Comparison of ENCODE assay signal across 10 cellular contexts in the genomic region with DNA sequence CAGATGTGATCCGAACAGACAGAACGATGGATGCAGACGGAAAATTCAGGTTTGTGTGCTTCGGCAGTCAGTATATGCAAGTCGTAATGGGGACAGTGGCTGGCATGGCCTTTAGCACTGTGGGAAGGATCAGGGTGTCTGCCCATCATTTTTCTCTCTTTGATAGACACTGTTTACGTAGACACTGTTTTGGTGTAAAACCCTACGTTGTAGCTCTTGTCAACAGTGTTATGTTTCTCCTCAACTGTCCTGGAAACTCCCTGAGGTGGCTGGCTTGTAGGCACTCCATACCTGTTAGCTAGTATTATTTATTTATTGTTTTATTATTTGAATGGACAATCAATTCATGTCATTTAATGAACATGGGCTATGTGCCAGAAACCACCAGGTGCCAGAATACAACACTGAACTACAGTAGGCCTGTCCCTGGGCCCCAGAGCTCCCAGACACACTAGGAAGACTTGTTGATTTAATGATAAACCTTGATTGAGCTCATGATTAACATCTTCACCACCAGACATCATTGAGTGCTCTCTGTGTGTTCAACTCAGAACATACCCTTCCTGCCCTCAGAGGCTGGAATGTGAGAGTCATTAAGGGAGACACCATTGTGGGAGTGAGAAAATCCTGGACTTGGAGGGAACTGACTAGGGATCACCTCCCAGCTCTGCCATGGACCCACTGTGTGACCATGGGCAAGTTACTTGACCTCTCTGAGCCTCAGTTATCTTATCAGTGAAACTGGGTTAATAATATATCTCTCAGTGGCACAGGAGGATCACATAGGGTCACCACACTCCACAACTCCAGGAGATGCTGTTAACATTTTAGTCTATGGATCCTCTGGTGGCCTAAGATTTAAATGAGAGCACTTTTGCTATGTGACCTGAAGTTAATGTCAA. TPM values are rescaled to one million over a fixed set of nuclear protein-coding genes. Genes with fewer than 3 reads are reported as not detected.
DNase-seq lines count a peak whose midpoint lies in the region; ATAC-seq, FAIRE-seq and TF ChIP-seq lines count a peak whose summit lies in the region.
"Had no signal": no experiment of that assay in that cellular context is flagged by ENCODE, and none has a peak within 500 bp of the region (broad histone marks: within the 10 kb centered on the region; RNA-seq: fewer than 3 reads in every experiment).

No MANE protein-coding gene starts in this region.

- H3K36me3 ChIP-seq in endothelial cell of umbilical vein (ENCODE audit: control insufficient read depth in 2 of 2, extremely low read depth in 1 of 2, insufficient read depth in 2 of 2, low read length in 2 of 2), result no peaks in the 10 kb centered on the region
- peaks cover 0 to 21% (median 7%) of the 10 kb centered on the region in 4 donors for H3K36me3 ChIP-seq in stomach

- peaks cover 92% of the 10 kb centered on the region for H3K4me1 Mint-ChIP-seq in activated CD4-positive, alpha-beta T cell treated with anti-CD3 and anti-CD28 coated beads, Interleukin-2, amount 10 ng/mL, durations not matched to agents 7 days and 5 days

- peak; percentile 5 for DNase-seq in activated CD4-positive, alpha-beta T cell treated with anti-CD3 and anti-CD28 coated beads, Interleukin-2, amount 10 ng/mL, durations not matched to agents 7 days and 5 days
- DNase-seq in activated CD4-positive, alpha-beta T cell treated with anti-CD3 and anti-CD28 coated beads, Interleukin-2, amount 50 U/mL, for 4 hours, result no peak
- peak; percentile 89 for DNase-seq in RCC 7860 (ENCODE audit: low spot score)
- no peak for DNase-seq in endothelial cell of umbilical vein (ENCODE audit: low read depth, low spot score)
- DNase-seq in stomach, result peak; percentile 23
- no peak for DNase-seq in Ammon's horn (ENCODE audit: low spot score)
- no peak for DNase-seq in NCI-H1694 (lab: John Stamatoyannopoulos, UW)
- DNase-seq: mesendoderm, NCI-H226 had no signal

- dilution Hi-C loops in endothelial cell of umbilical vein (cut with MboI; ENCODE audit: extremely low pct_ligation_motif_present, low sequenced_read_pairs), result no loop called here

- H3K27me3 ChIP-seq in endothelial cell of umbilical vein (ENCODE audit: control insufficient read depth in 2 of 2, insufficient read depth in 2 of 2, low read length in 2 of 2) (no peaks in the 10 kb centered on the region), stomach (no peaks in the 10 kb centered on the region)

- peak overlapping the region; percentile 82 for H3K27ac Mint-ChIP-seq in activated CD4-positive, alpha-beta T cell treated with anti-CD3 and anti-CD28 coated beads, Interleukin-2, amount 10 ng/mL, durations not matched to agents 7 days and 5 days

- TF ChIP-seq POLR2A in endothelial cell of umbilical vein (IDR thresholded peaks at IDR 0.05; ENCODE audit: low read depth, low read length), result no peak
- no peak for TF ChIP-seq POLR2A in stomach (IDR thresholded peaks at IDR 0.05)

- peaks cover 57% of the 10 kb centered on the region for H3K36me3 Mint-ChIP-seq in activated CD4-positive, alpha-beta T cell treated with anti-CD3 and anti-CD28 coated beads, Interleukin-2, amount 10 ng/mL, durations not matched to agents 7 days and 5 days (ENCODE audit: low read depth)

- ATAC-seq in GM18873 (IDR thresholded peaks at IDR 0.05; ENCODE audit: low FRiP score, unreplicated experiment), result no peak

- no peak overlapping the region for H3K27ac ChIP-seq in endothelial cell of umbilical vein (ENCODE audit: insufficient read depth, low read depth, low read length)
- H3K27ac ChIP-seq in stomach, result no peak overlapping the region

- no peak for FAIRE-seq in RCC 7860 (lab: Jason Lieb, UNC)
- FAIRE-seq in endothelial cell of umbilical vein (lab: Jason Lieb, UNC), result peak; percentile 53

- no TSS peak for BruUV-seq in endothelial cell of umbilical vein (replicated peaks; lab: Mats Ljungman, UMichigan)

- no peaks in the 10 kb centered on the region for H3K79me2 ChIP-seq in endothelial cell of umbilical vein (ENCODE audit: control insufficient read depth, insufficient read depth, low read length)

- H3K9me3 ChIP-seq in endothelial cell of umbilical vein (replicated peaks; ENCODE audit: control insufficient read depth, insufficient read depth, low read length) (no peaks in the 10 kb centered on the region), stomach (no peaks in the 10 kb centered on the region)

- H3K9ac ChIP-seq in endothelial cell of umbilical vein (replicated peaks; ENCODE audit: extremely low read depth, insufficient read depth, low read length), result no peak overlapping the region

- no peak overlapping the region for H2AFZ ChIP-seq in endothelial cell of umbilical vein (ENCODE audit: low read depth, low read length)

- POLR2A ChIA-PET in activated CD4-positive, alpha-beta T cell treated with anti-CD3 and anti-CD28 coated beads, Interleukin-2, amount 10 ng/mL, durations not matched to agents 7 days and 5 days (lab: Charles Lee), result interaction anchor here (1.4 kb wide), 1 partner anchor 46 kb away, joined by 3 read pairs; no protein-coding TSS in a partner anchor
- POLR2A ChIA-PET in endothelial cell of umbilical vein (lab: Charles Lee), result interaction anchor here (0.8 kb wide), 1 partner anchor 19 kb away, joined by 4 read pairs; a partner anchor contains a TSS

- no peaks in the 10 kb centered on the region for H3K9me3 Mint-ChIP-seq in activated CD4-positive, alpha-beta T cell treated with anti-CD3 and anti-CD28 coated beads, Interleukin-2, amount 10 ng/mL, durations not matched to agents 7 days and 5 days

- intact Hi-C loops in endothelial cell of umbilical vein (cut with micrococcal nuclease), result no loop called here
- intact Hi-C loops in stomach (cut with DNase I; ENCODE audit: low total_unique reads), result no loop called here

- no peak for TF ChIP-seq CTCF in endothelial cell of umbilical vein (IDR thresholded peaks at IDR 0.05; ENCODE audit: extremely low read depth in 1 of 2, insufficient read depth in 1 of 2, low read depth in 1 of 2, low read length in 2 of 2)
- TF ChIP-seq CTCF in stomach (IDR thresholded peaks at IDR 0.05), result no peak

- CTCF ChIA-PET in activated CD4-positive, alpha-beta T cell treated with anti-CD3 and anti-CD28 coated beads, Interleukin-2, amount 10 ng/mL, durations not matched to agents 7 days and 5 days (lab: Charles Lee), result interaction anchor here (0.8 to 5.0 kb wide), 15 partner anchors 9 to 85 kb away, joined by 3 to 17 read pairs (median 4); no protein-coding TSS in a partner anchor
- CTCF ChIA-PET in endothelial cell of umbilical vein (lab: Charles Lee), result interaction anchor here (0.8 to 1.4 kb wide), 4 partner anchors 9 to 45 kb away, joined by 3 to 5 read pairs (median 4); no protein-coding TSS in a partner anchor

- H3K4me3 Mint-ChIP-seq in activated CD4-positive, alpha-beta T cell treated with anti-CD3 and anti-CD28 coated beads, Interleukin-2, amount 10 ng/mL, durations not matched to agents 7 days and 5 days, result no peak overlapping the region

- no peaks in the 10 kb centered on the region for H3K9me1 ChIP-seq in endothelial cell of umbilical vein (replicated peaks; ENCODE audit: control insufficient read depth, extremely low read depth, insufficient read depth, low read length)

- no peaks in the 10 kb centered on the region for H4K20me1 ChIP-seq in endothelial cell of umbilical vein (replicated peaks; ENCODE audit: control insufficient read depth, extremely low read depth, insufficient read depth, low read length)

- H3K4me3 ChIP-seq in endothelial cell of umbilical vein (replicated peaks in 1 of 3; ENCODE audit: insufficient read depth in 1 of 3, low read depth in 1 of 3, low read length in 3 of 3), result no peak overlapping the region
- no peak overlapping the region for H3K4me3 ChIP-seq in stomach

- 71 to 91% (median 85%) methylated on average over 7 of the region's 7 CpGs for WGBS in stomach, 5 donors

- TF ChIP-seq EP300 in stomach (IDR thresholded peaks at IDR 0.05), result no peak

- no peaks in the 10 kb centered on the region for H3K27me3 Mint-ChIP-seq in activated CD4-positive, alpha-beta T cell treated with anti-CD3 and anti-CD28 coated beads, Interleukin-2, amount 10 ng/mL, durations not matched to agents 7 days and 5 days

- H3K4me2 ChIP-seq in endothelial cell of umbilical vein (ENCODE audit: insufficient read depth, low read length), result no peak overlapping the region

- H3K4me1 ChIP-seq in endothelial cell of umbilical vein (ENCODE audit: control insufficient read depth, extremely low read depth, insufficient read depth, low read length) (peaks cover 25% of the 10 kb centered on the region), stomach (peaks cover 38 to 85% (median 55%) of the 10 kb centered on the region in 4 donors)

TF ChIP-seq in endothelial cell of umbilical vein, 7 proteins besides CTCF, POLR2A, EP300 and RAD21:
- no peak for TF ChIP-seq GATA2 (IDR thresholded peaks at IDR 0.05; ENCODE audit: insufficient read depth, insufficient read length, low read depth, low read length)
- no peak for TF ChIP-seq JUN (IDR thresholded peaks at IDR 0.05; ENCODE audit: borderline replicate concordance, insufficient read depth, insufficient read length, low read depth)
- TF ChIP-seq EZH2 (IDR thresholded peaks at IDR 0.05; ENCODE audit: borderline replicate concordance, low read depth, low read length, severe bottlenecking), result no peak
- TF ChIP-seq, protein P1, sequence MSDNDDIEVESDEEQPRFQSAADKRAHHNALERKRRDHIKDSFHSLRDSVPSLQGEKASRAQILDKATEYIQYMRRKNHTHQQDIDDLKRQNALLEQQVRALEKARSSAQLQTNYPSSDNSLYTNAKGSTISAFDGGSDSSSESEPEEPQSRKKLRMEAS (IDR thresholded peaks at IDR 0.05; ENCODE audit: insufficient read depth, insufficient read length), result no peak
- TF ChIP-seq POLR2AphosphoS5 (IDR thresholded peaks at IDR 0.05; ENCODE audit: insufficient read depth, low read depth, low read length), result no peak
- TF ChIP-seq MYC (IDR thresholded peaks at IDR 0.05; ENCODE audit: low read depth, low read length), result no peak
- TF ChIP-seq FOS (IDR thresholded peaks at IDR 0.05; ENCODE audit: borderline replicate concordance, insufficient read depth, low read length), result no peak

RNA-seq across cellular contexts. Expression of a gene that starts 19.3 kb away (rescaled TPM):
- 100 to 1,000 TPM; 289 to 302 TPM for total RNA-seq in activated CD4-positive, alpha-beta T cell treated with anti-CD3 and anti-CD28 coated beads, Interleukin-2, amount 10 ng/mL, durations not matched to agents 7 days and 5 days
- total RNA-seq in endothelial cell of umbilical vein (17.7 and 28.0 TPM in 2 replicates), stomach (100 to 1,000 TPM in 2 of 5 donors, 10 to 100 TPM in 3; 18.0 to 256 (median 91.5) TPM)
- polyA plus RNA-seq in endothelial cell of umbilical vein (10.6 and 12.3 TPM in 2 replicates), stomach (10 to 100 TPM; 17.1 to 80.2 (median 49.1) TPM)
- polyA plus RNA-seq in endothelial cell of umbilical vein (2011; cell fraction: cytosol; rRNA removed), result 12.4 and 15.5 TPM in 2 replicates
- 28.0 and 32.5 TPM in 2 replicates for polyA plus RNA-seq in endothelial cell of umbilical vein (2011; cell fraction: nucleus; rRNA removed)
- polyA plus RNA-seq in endothelial cell of umbilical vein (2012), result 13.7 and 15.0 TPM in 2 replicates
- polyA minus RNA-seq in endothelial cell of umbilical vein, result 25.9 and 32.0 TPM in 2 replicates
- polyA minus RNA-seq in endothelial cell of umbilical vein (2011; cell fraction: cytosol; rRNA and poly(A)+ RNA removed), result 11.5 TPM
- 45.9 and 55.2 TPM in 2 replicates for polyA minus RNA-seq in endothelial cell of umbilical vein (2011; cell fraction: nucleus; rRNA and poly(A)+ RNA removed)

Comparison
In these comparisons a context has a peak if more than half of its experiments do, and no peak if none do; other contexts are left out.
1. DNase-seq: peak in activated CD4-positive, alpha-beta T cell treated with anti-CD3 and anti-CD28 coated beads, Interleukin-2, amount 10 ng/mL, durations not matched to agents 7 days and 5 days (single experiment), RCC 7860 (single experiment) and stomach (single experiment); none in activated CD4-positive, alpha-beta T cell treated with anti-CD3 and anti-CD28 coated beads, Interleukin-2, amount 50 U/mL, for 4 hours (0 of 2), endothelial cell of umbilical vein (single experiment), Ammon's horn (single experiment) and NCI-H1694 (single experiment).